1 cellular context compared by ENCODE assay signal in genomic region chr2:81583311-81584108, GRCh38.
TF ChIP-seq lines count a peak whose summit lies in the region.

No MANE protein-coding gene starts in this region.

TF ChIP-seq in WTC11, 78 proteins besides CTCF, POLR2A, EP300 and RAD21 (continued from another document):
- no peak for TF ChIP-seq PRDM15 (CRISPR knock-in tag; IDR thresholded peaks at IDR 0.05)
- TF ChIP-seq ATF3 (CRISPR knock-in tag; conservative IDR thresholded peaks at IDR 0.05), result no peak
- TF ChIP-seq NFYB (CRISPR knock-in tag; conservative IDR thresholded peaks at IDR 0.05; ENCODE audit: low read depth), result no peak
- no peak for TF ChIP-seq TEAD1 (CRISPR knock-in tag; IDR thresholded peaks at IDR 0.05)
- TF ChIP-seq ZNF281 (CRISPR knock-in tag; IDR thresholded peaks at IDR 0.05), result no peak
- no peak for TF ChIP-seq RELA (CRISPR knock-in tag; IDR thresholded peaks at IDR 0.05; ENCODE audit: borderline replicate concordance)
- TF ChIP-seq IRF2 (CRISPR knock-in tag; IDR thresholded peaks at IDR 0.05; ENCODE audit: borderline replicate concordance, low read depth), result no peak
- no peak for TF ChIP-seq AFF4 (CRISPR knock-in tag; IDR thresholded peaks at IDR 0.05; ENCODE audit: borderline replicate concordance)
- no peak for TF ChIP-seq IRF1 (CRISPR knock-in tag; IDR thresholded peaks at IDR 0.05)
- TF ChIP-seq E2F5 (CRISPR knock-in tag; IDR thresholded peaks at IDR 0.05), result no peak
- no peak for TF ChIP-seq PREB (CRISPR knock-in tag; IDR thresholded peaks at IDR 0.05; ENCODE audit: borderline replicate concordance)
- no peak for TF ChIP-seq CREB1 (CRISPR knock-in tag; IDR thresholded peaks at IDR 0.05)
- TF ChIP-seq ESRRA (CRISPR knock-in tag; IDR thresholded peaks at IDR 0.05; ENCODE audit: borderline replicate concordance), result no peak
- TF ChIP-seq ZNF425 (CRISPR knock-in tag; conservative IDR thresholded peaks at IDR 0.05), result no peak
- TF ChIP-seq ZNF396 (CRISPR knock-in tag; IDR thresholded peaks at IDR 0.05; ENCODE audit: borderline replicate concordance), result no peak
- no peak for TF ChIP-seq ZBTB43 (CRISPR knock-in tag; IDR thresholded peaks at IDR 0.05)
